In the genomic region with DNA sequence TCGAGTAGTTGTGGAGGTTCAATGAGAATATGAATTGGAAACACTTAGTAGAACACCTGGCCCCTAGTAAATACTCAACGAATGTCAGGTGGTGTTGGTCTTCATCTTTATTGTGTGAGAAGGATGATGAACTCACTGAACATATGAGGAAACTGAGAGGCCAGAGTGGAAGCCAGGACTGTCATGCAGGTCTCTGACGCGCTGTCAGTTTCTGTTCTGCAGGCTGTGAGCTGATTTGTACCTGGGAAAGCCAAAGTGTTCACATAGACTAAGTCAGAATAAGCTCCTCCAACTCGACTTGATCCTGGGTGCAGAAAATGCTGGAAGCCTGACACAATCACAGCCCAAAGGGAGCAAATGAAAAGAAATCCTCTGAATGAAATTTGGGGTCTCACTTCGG, we compare ENCODE assay signal across 8 cellular contexts.
A peak's percentile ranks its signal among the peaks of the same experiment; 100 is the strongest.
DNase-seq lines count a peak whose midpoint lies in the region; ATAC-seq and TF ChIP-seq lines count a peak whose summit lies in the region.

No MANE protein-coding gene starts in this region.

- H3K27ac ChIP-seq in CD8-positive, alpha-beta T cell (ENCODE audit: low read depth, low read length): peak overlapping the region; percentile 70

- H3K27ac Mint-ChIP-seq in CD8-positive, alpha-beta T cell: peak overlapping the region; percentile 97
- no peak overlapping the region for H3K27ac Mint-ChIP-seq in activated naive CD8-positive, alpha-beta T cell

- intact Hi-C loops in CD8-positive, alpha-beta T cell (cut with DNase I, micrococcal nuclease): no loop called here

- H3K4me3 ChIP-seq in CD8-positive, alpha-beta T cell (ENCODE audit: low read depth, low read length): peak overlapping the region; percentile 53
- peak overlapping the region; percentile 51 for H3K4me3 ChIP-seq in mononuclear cell (ENCODE audit: low read length)

- H3K27me3 Mint-ChIP-seq in CD8-positive, alpha-beta T cell (ENCODE audit: low read depth): no peaks in the 10 kb centered on the region
- peaks cover 1% of the 10 kb centered on the region for H3K27me3 Mint-ChIP-seq in activated naive CD8-positive, alpha-beta T cell

- H3K27me3 ChIP-seq in CD8-positive, alpha-beta T cell (ENCODE audit: insufficient read depth, low read length): no peaks in the 10 kb centered on the region
- H3K27me3 ChIP-seq in mononuclear cell (ENCODE audit: insufficient read depth, low read length): no peaks in the 10 kb centered on the region

- peak; percentile 18 for ATAC-seq in CD8-positive, alpha-beta T cell
- peak; percentile 76 for ATAC-seq in GM21723 (IDR thresholded peaks at IDR 0.05; ENCODE audit: unreplicated experiment)
- ATAC-seq in GM19324 (IDR thresholded peaks at IDR 0.05; ENCODE audit: low FRiP score, unreplicated experiment): no peak

- no peaks in the 10 kb centered on the region for H3K9me3 Mint-ChIP-seq in CD8-positive, alpha-beta T cell
- no peaks in the 10 kb centered on the region for H3K9me3 Mint-ChIP-seq in activated naive CD8-positive, alpha-beta T cell (ENCODE audit: low read depth)

- H3K4me1 Mint-ChIP-seq in CD8-positive, alpha-beta T cell (ENCODE audit: low read depth): peaks cover 23% of the 10 kb centered on the region
- peaks cover 23% of the 10 kb centered on the region for H3K4me1 Mint-ChIP-seq in activated naive CD8-positive, alpha-beta T cell (ENCODE audit: low read depth)

- no peaks in the 10 kb centered on the region for H3K36me3 Mint-ChIP-seq in CD8-positive, alpha-beta T cell
- no peaks in the 10 kb centered on the region for H3K36me3 Mint-ChIP-seq in activated naive CD8-positive, alpha-beta T cell

- H3K4me3 Mint-ChIP-seq in CD8-positive, alpha-beta T cell: peak overlapping the region; percentile 88
- peak overlapping the region; percentile 90 for H3K4me3 Mint-ChIP-seq in activated naive CD8-positive, alpha-beta T cell

- peaks cover 14% of the 10 kb centered on the region for H3K4me1 ChIP-seq in CD8-positive, alpha-beta T cell (ENCODE audit: insufficient read depth, low read length)
- peaks cover 62% of the 10 kb centered on the region for H3K4me1 ChIP-seq in mononuclear cell (ENCODE audit: insufficient read depth, low read length)

- POLR2A ChIA-PET in CD8-positive, alpha-beta T cell (lab: Charles Lee): interaction anchor here (1.0 to 1.1 kb wide), 2 partner anchors 11 to 86 kb away, joined by 3 read pairs; no protein-coding TSS in a partner anchor

- no peaks in the 10 kb centered on the region for H3K36me3 ChIP-seq in CD8-positive, alpha-beta T cell (ENCODE audit: insufficient read depth, low read length)

- DNase-seq in CD8-positive, alpha-beta T cell: no peak
- DNase-seq in HCEC 1CT (no peak), AG08396 (ENCODE audit: low spot score) (no peak), NCI-H2227 (lab: John Stamatoyannopoulos, UW; ENCODE audit: unreplicated experiment) (no peak)

- no peak for TF ChIP-seq CTCF in CD8-positive, alpha-beta T cell (IDR thresholded peaks at IDR 0.05)

- H3K9me3 ChIP-seq in CD8-positive, alpha-beta T cell (ENCODE audit: low read length): no peaks in the 10 kb centered on the region
- H3K9me3 ChIP-seq in mononuclear cell (ENCODE audit: low read depth, low read length): no peaks in the 10 kb centered on the region

- CTCF ChIA-PET in CD8-positive, alpha-beta T cell (lab: Charles Lee): interaction anchor here (0.7 to 0.8 kb wide), 2 partner anchors 41 to 86 kb away, joined by 3 read pairs; no protein-coding TSS in a partner anchor
